22 cellular contexts compared by ENCODE assay signal in the genomic region with DNA sequence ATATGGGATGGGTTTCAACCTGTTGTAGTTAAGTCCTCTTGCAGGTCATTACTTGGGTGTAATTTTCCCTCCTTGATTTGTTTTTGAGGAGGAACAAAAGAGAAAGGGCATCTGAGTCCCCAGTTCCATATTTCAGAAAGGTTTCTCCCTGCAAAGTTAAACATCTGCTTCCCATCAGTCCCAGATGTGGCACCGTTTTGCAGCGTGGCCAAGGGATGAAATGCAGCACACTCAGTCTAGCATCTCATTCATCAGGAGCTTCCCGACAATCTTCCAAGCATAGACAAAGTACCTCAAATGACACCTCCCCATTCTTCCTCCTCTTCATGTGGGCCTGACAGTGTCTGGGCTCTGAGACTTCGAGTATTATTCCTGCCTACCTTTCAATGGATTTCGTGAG.
"Had no signal": no experiment of that assay in that cellular context is flagged by ENCODE, and none has a peak within 500 bp of the region (broad histone marks: within the 10 kb centered on the region; RNA-seq: fewer than 3 reads in every experiment).

No MANE protein-coding gene starts in this region.

- H3K27me3 ChIP-seq: brain microvascular endothelial cell, colonic mucosa had no signal

- H3K9me3 ChIP-seq: colonic mucosa had no signal

- ATAC-seq: PC-3 had no signal

- DNase-seq: activated CD4-positive, alpha-beta memory T cell treated with anti-CD3 and anti-CD28 coated beads for 36 hours; activated CD4-positive, alpha-beta T cell treated with anti-CD3 and anti-CD28 coated beads, Interleukin-2, amount 10 ng/mL, durations not matched to agents 7 days and 5 days; activated CD4-positive, CD25-positive, alpha-beta regulatory T cell; activated CD8-positive, alpha-beta memory T cell treated with anti-CD3 and anti-CD28 coated beads for 24 hours; activated gamma-delta T cell treated with Interleukin-2 at 50 U/mL for 16 hours; activated naive CD4-positive, alpha-beta T cell treated with anti-CD3 and anti-CD28 coated beads, Interleukin-2, amount 10 ng/mL, durations not matched to agents 7 days and 5 days; activated naive CD8-positive, alpha-beta T cell treated with anti-CD3 and anti-CD28 coated beads for 36 hours; activated T-cell treated with anti-CD3 and anti-CD28 coated beads, Interleukin-2, amount 50 U/mL, for 48 hours; brain microvascular endothelial cell; caudate nucleus; colonic mucosa; MM.1S; NCI-H1105; NCI-H1436; NCI-H1694 treated with DMSO at 0.1 percent for 48 hours; NCI-H2081; NCI-H446; NCI-H524; PC-3; SIG-M5; T-helper 1 cell had no signal

- H3K4me3 ChIP-seq: colonic mucosa had no signal

- H3K4me1 ChIP-seq: colonic mucosa had no signal

- H3K36me3 ChIP-seq: brain microvascular endothelial cell, colonic mucosa had no signal

- H3K27ac ChIP-seq: brain microvascular endothelial cell, colonic mucosa, VCaP had no signal
